ENCODE assay signal across 1 cellular context in the genomic region with DNA sequence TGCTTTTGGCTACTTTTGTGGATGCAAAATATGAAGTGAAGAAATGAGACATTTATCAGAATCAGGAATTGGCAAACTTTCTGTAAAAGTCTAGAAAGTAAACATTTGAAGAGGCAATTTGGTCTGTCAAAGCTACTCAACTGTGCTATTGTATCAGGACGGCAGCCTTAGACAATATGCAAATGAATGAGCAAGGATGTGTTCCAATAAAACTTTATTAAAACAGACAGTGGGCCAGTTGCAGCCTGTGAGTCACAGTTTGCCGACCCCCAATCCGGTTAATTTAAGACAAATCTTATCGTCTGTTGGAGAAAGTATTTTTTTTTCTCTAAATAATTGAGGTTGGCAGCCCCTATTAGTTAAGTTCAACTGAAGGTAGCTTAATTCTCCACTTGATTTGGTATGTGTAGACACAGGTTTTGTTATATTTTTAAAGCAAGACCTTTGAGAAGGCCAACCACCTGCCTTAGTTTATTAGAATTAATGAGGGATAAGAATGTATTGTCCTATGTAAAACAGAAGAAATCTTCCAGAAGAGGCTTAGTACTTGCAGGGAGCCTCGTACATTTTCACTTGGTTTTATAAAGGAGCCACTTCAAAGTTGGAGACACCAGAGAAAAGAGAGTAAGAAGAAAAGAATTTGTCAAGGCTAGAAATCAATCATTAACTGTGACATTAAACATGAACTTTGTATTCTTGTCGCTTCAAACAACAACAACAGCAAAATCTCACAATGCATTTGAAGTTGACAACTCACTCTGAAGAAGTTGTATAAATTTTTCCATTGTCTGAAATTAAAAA.
TF ChIP-seq lines count a peak whose summit lies in the region.

No MANE protein-coding gene starts in this region.

TF ChIP-seq in HepG2, 621 proteins besides CTCF, POLR2A, EP300 and RAD21 (continued from another document):
- TF ChIP-seq ZSCAN29 (CRISPR knock-in tag; conservative IDR thresholded peaks at IDR 0.05) (no peak; the same call in 1 of the 2 replicates), PHF20 (CRISPR knock-in tag; IDR thresholded peaks at IDR 0.05) (no peak), NCOR1 (IDR thresholded peaks at IDR 0.05; ENCODE audit: borderline replicate concordance, low read length) (peak; percentile 85; the same call in 1 of the 2 replicates), HMG20A (CRISPR knock-in tag; IDR thresholded peaks at IDR 0.05; ENCODE audit: borderline replicate concordance) (peak; percentile 55; the same call in 1 of the 2 replicates), RXRB (CRISPR knock-in tag; IDR thresholded peaks at IDR 0.05; ENCODE audit: borderline replicate concordance) (peak; percentile 49; the same call in 1 of the 2 replicates), SIX1 (CRISPR knock-in tag; IDR thresholded peaks at IDR 0.05; ENCODE audit: borderline replicate concordance) (no peak; the same call in 1 of the 2 replicates)
